In genomic region chrX:11968991-11969390, GRCh38 we compare ENCODE assay signal across 18 cellular contexts.
DNase-seq lines count a peak whose midpoint lies in the region; ATAC-seq and TF ChIP-seq lines count a peak whose summit lies in the region.
"Had no signal": no experiment of that assay in that cellular context is flagged by ENCODE, and none has a peak within 500 bp of the region (broad histone marks: within the 10 kb centered on the region; RNA-seq: fewer than 3 reads in every experiment).

No MANE protein-coding gene starts in this region.

- no peaks in the 10 kb centered on the region for H3K9me3 ChIP-seq in adipocyte (ENCODE audit: control insufficient read depth, low read length)

- H3K4me3 ChIP-seq in adipocyte (ENCODE audit: low read length), result no peak overlapping the region
- no peak overlapping the region for H3K4me3 ChIP-seq in fibroblast of villous mesenchyme (ENCODE audit: low read depth, low read length)
- H3K4me3 ChIP-seq: SK-N-MC had no signal

- H3K9ac ChIP-seq in adipocyte (ENCODE audit: low read length), result no peak overlapping the region

- peak; percentile 45 for ATAC-seq in Right ventricle myocardium superior (ENCODE audit: poor library complexity)
- ATAC-seq in HG03045 (IDR thresholded peaks at IDR 0.05; ENCODE audit: unreplicated experiment), result no peak
- no peak for ATAC-seq in GM21526 (IDR thresholded peaks at IDR 0.05; ENCODE audit: low FRiP score, unreplicated experiment)

- H3K9me3 Mint-ChIP-seq in type B pancreatic cell (no peaks in the 10 kb centered on the region), endothelial cell (ENCODE audit: unreplicated experiment) (no peaks in the 10 kb centered on the region)

- TF ChIP-seq CTCF in fibroblast of villous mesenchyme (IDR thresholded peaks at IDR 0.05; ENCODE audit: insufficient read depth, low read depth, low read length) (no peak), type B pancreatic cell (conservative IDR thresholded peaks at IDR 0.05) (no peak), endothelial cell (IDR thresholded peaks at IDR 0.05; ENCODE audit: unreplicated experiment) (no peak)

- H3K4me1 ChIP-seq in adipocyte (ENCODE audit: control insufficient read depth, insufficient read depth, low read length), result peaks cover 8% of the 10 kb centered on the region

- no peaks in the 10 kb centered on the region for H3K36me3 ChIP-seq in adipocyte (ENCODE audit: control insufficient read depth, insufficient read depth, low read length, severe bottlenecking)

- intact Hi-C loops in Right ventricle myocardium superior (cut with DNase I), result no loop called here
- intact Hi-C loops in cardiac septum (cut with DNase I), result no loop called here

- H3K4me1 Mint-ChIP-seq in type B pancreatic cell (ENCODE audit: unreplicated experiment) (no peaks in the 10 kb centered on the region), endothelial cell (ENCODE audit: unreplicated experiment) (peaks cover 5% of the 10 kb centered on the region)
- H3K4me1 Mint-ChIP-seq: IgD-negative memory B cell had no signal

- no peaks in the 10 kb centered on the region for H3K36me3 Mint-ChIP-seq in type B pancreatic cell
- no peaks in the 10 kb centered on the region for H3K36me3 Mint-ChIP-seq in endothelial cell (ENCODE audit: low read depth, unreplicated experiment)

- H3K27me3 ChIP-seq in adipocyte (replicated peaks; ENCODE audit: control insufficient read depth, insufficient read depth, low read length), result peaks cover 3% of the 10 kb centered on the region

- no peak for DNase-seq in Right ventricle myocardium superior
- DNase-seq in cardiac septum (ENCODE audit: low spot score), result no peak
- peak; percentile 2 for DNase-seq in adipocyte (ENCODE audit: low read depth)
- peak; percentile 37 for DNase-seq in fibroblast of villous mesenchyme (ENCODE audit: low read depth)
- no peak for DNase-seq in type B pancreatic cell (ENCODE audit: extremely low spot score, unreplicated experiment)
- DNase-seq in endothelial cell (ENCODE audit: low spot score), result no peak
- DNase-seq: C1 segment of cervical spinal cord; DMS153; Kasumi-1; MM.1S; NCI-H2107; NCI-H2227 treated with DMSO at 0.1 percent for 48 hours; NCI-H526; NK-92 treated with Interleukin-12 subunit alpha and Interleukin-12 subunit beta, amount 100 ng/mL, for 24 hours had no signal

- H3K27me3 Mint-ChIP-seq in type B pancreatic cell (no peaks in the 10 kb centered on the region), endothelial cell (ENCODE audit: unreplicated experiment) (no peaks in the 10 kb centered on the region)

- H3K4me3 Mint-ChIP-seq in type B pancreatic cell (no peak overlapping the region), endothelial cell (ENCODE audit: unreplicated experiment) (no peak overlapping the region)
- H3K4me3 Mint-ChIP-seq: IgD-negative memory B cell had no signal

- H3K27ac Mint-ChIP-seq in type B pancreatic cell (peak overlapping the region; percentile 78), endothelial cell (ENCODE audit: unreplicated experiment) (no peak overlapping the region)
- H3K27ac Mint-ChIP-seq: IgD-negative memory B cell had no signal

Comparison
In these comparisons a context has a peak if more than half of its experiments do, and no peak if none do; other contexts are left out.
1. DNase-seq: peak in adipocyte (single experiment) and fibroblast of villous mesenchyme (single experiment); none in Right ventricle myocardium superior (single experiment), cardiac septum (single experiment), type B pancreatic cell (single experiment) and endothelial cell (single experiment).